In genomic region chr1:84143796-84144565, GRCh38 we compare ENCODE assay signal across 1 cellular context.
TF ChIP-seq lines count a peak whose summit lies in the region.

PRKACB (plus strand) TSS chr1:84144271; CDS start chr1:84144362, 91 bp downstream.

TF ChIP-seq in H1, 55 proteins besides CTCF, POLR2A, EP300 and RAD21 (continued from another document):
- TF ChIP-seq TAF7 (optimal IDR thresholded peaks at IDR 0.05; ENCODE audit: borderline replicate concordance, low read depth, low read length) (no peak), POLR2AphosphoS5 (IDR thresholded peaks at IDR 0.05; ENCODE audit: low read depth, low read length) (no peak), GABPA (IDR thresholded peaks at IDR 0.05; ENCODE audit: borderline replicate concordance, insufficient read depth, low read length) (no peak), TBP (IDR thresholded peaks at IDR 0.05; ENCODE audit: low read depth, low read length) (no peak), USF2 (IDR thresholded peaks at IDR 0.05; ENCODE audit: low read length) (no peak), GTF2F1 (IDR thresholded peaks at IDR 0.05; ENCODE audit: borderline replicate concordance, low read depth, low read length) (no peak), EZH2 (IDR thresholded peaks at IDR 0.05; ENCODE audit: low read depth, low read length, severe bottlenecking) (no peak)
